16 cellular contexts compared by ENCODE assay signal in the genomic region with DNA sequence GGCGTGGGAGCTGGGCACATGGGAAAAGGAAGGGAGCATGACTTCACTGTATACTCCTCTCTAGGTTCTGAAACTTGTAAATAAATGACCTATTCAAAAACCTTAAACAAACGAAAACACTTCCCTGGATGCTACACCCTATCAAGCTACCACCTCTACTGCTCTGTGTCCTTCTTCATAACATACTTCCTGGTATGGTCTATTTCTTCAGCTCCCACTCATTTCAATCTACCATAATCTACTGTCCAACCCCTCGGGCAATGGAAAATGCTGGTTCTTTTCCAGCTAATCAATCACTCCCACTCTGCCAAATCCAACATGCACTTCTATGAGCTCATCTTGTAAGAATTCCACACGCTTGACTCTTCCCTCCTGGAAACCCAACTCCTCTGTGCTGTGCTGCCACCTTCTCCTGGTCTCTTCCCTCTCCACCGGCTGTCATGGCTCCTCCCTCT. TPM values are rescaled to one million over a fixed set of nuclear protein-coding genes. Genes with fewer than 3 reads are reported as not detected.
A peak's percentile ranks its signal among the peaks of the same experiment; 100 is the strongest.
DNase-seq lines count a peak whose midpoint lies in the region; ATAC-seq and TF ChIP-seq lines count a peak whose summit lies in the region.
"Had no signal": no experiment of that assay in that cellular context is flagged by ENCODE, and none has a peak within 500 bp of the region (broad histone marks: within the 10 kb centered on the region; RNA-seq: fewer than 3 reads in every experiment).

No MANE protein-coding gene starts in this region.

- no peak for TF ChIP-seq CTCF in Calu3 (IDR thresholded peaks at IDR 0.05; ENCODE audit: unreplicated experiment)
- TF ChIP-seq CTCF in epithelial cell of esophagus (IDR thresholded peaks at IDR 0.05; ENCODE audit: insufficient read depth, low read depth, low read length, missing control alignments): no peak
- no peak for TF ChIP-seq CTCF in mesothelial cell of epicardium (IDR thresholded peaks at IDR 0.05; ENCODE audit: unreplicated experiment)
- no peak for TF ChIP-seq CTCF in upper lobe of right lung (IDR thresholded peaks at IDR 0.05)

- peaks cover 24% of the 10 kb centered on the region for H3K9me3 ChIP-seq in MG63
- H3K9me3 ChIP-seq in upper lobe of right lung: peaks cover 3% of the 10 kb centered on the region

- no peaks in the 10 kb centered on the region for H3K27me3 Mint-ChIP-seq in Calu3 (ENCODE audit: unreplicated experiment)
- H3K27me3 Mint-ChIP-seq in mesothelial cell of epicardium (ENCODE audit: low read depth): no peaks in the 10 kb centered on the region
- H3K27me3 Mint-ChIP-seq: activated CD4-positive, alpha-beta memory T cell treated with anti-CD3 and anti-CD28 coated beads for 36 hours had no signal

- intact Hi-C loops in Calu3 (cut with micrococcal nuclease; ENCODE audit: unreplicated experiment): no loop called here
- intact Hi-C loops in upper lobe of right lung (cut with DNase I): no loop called here

- CTCF ChIA-PET in Calu3 (lab: Charles Lee): interaction anchor here (1.0 to 1.5 kb wide), 3 partner anchors 12 to 44 kb away, joined by 3 to 8 read pairs (median 4); no protein-coding TSS in a partner anchor

- peaks cover 16% of the 10 kb centered on the region for H3K36me3 Mint-ChIP-seq in Calu3 (ENCODE audit: insufficient read depth, unreplicated experiment)
- peaks cover 75% of the 10 kb centered on the region for H3K36me3 Mint-ChIP-seq in mesothelial cell of epicardium

- no peak overlapping the region for H3K4me3 Mint-ChIP-seq in Calu3 (ENCODE audit: low read depth, unreplicated experiment)
- H3K4me3 Mint-ChIP-seq in mesothelial cell of epicardium: no peak overlapping the region
- H3K4me3 Mint-ChIP-seq: activated CD4-positive, alpha-beta memory T cell treated with anti-CD3 and anti-CD28 coated beads for 36 hours; stimulated activated effector memory CD8-positive, alpha-beta T cell treated with anti-CD3 and anti-CD28 coated beads, Interleukin-12 subunit alpha, Interleukin-12 subunit beta, amount 100 ng/mL, for 72 hours; T-helper 2 cell treated with Interferon-gamma antibody and Interleukin-4, amounts not matched to agents 5 μg/mL and 100 μg/mL, for 36 hours had no signal

- H3K4me1 Mint-ChIP-seq in Calu3 (ENCODE audit: low read depth, unreplicated experiment) (peaks cover 20% of the 10 kb centered on the region), mesothelial cell of epicardium (peaks cover 9% of the 10 kb centered on the region)
- H3K4me1 Mint-ChIP-seq: stimulated activated effector memory CD8-positive, alpha-beta T cell treated with anti-CD3 and anti-CD28 coated beads, Interleukin-12 subunit alpha, Interleukin-12 subunit beta, amount 100 ng/mL, for 72 hours had no signal

- no TSS peak for BruUV-seq in Calu3 (replicated peaks; lab: Mats Ljungman, UMichigan)

- ATAC-seq in upper lobe of right lung: no peak
- ATAC-seq: stimulated activated effector memory CD8-positive, alpha-beta T cell treated with anti-CD3 and anti-CD28 coated beads, Interleukin-12 subunit alpha, Interleukin-12 subunit beta, amount 100 ng/mL, for 72 hours had no signal

- peak overlapping the region; percentile 21 for H3K27ac Mint-ChIP-seq in Calu3 (ENCODE audit: unreplicated experiment)
- peak overlapping the region; percentile 75 for H3K27ac Mint-ChIP-seq in mesothelial cell of epicardium
- H3K27ac Mint-ChIP-seq: activated CD4-positive, alpha-beta memory T cell treated with anti-CD3 and anti-CD28 coated beads for 36 hours; stimulated activated effector memory CD8-positive, alpha-beta T cell treated with anti-CD3 and anti-CD28 coated beads, Interleukin-12 subunit alpha, Interleukin-12 subunit beta, amount 100 ng/mL, for 72 hours; T-helper 2 cell treated with Interferon-gamma antibody and Interleukin-4, amounts not matched to agents 5 μg/mL and 100 μg/mL, for 36 hours had no signal

- no peak overlapping the region for H3K27ac ChIP-seq in upper lobe of right lung

- H3K4me1 ChIP-seq in upper lobe of right lung: no peaks in the 10 kb centered on the region

- peaks cover 98% of the 10 kb centered on the region for H3K36me3 ChIP-seq in MG63
- H3K36me3 ChIP-seq in upper lobe of right lung: peaks cover 74% of the 10 kb centered on the region

- H3K4me3 ChIP-seq in MG63: no peak overlapping the region
- H3K4me3 ChIP-seq in epithelial cell of esophagus (ENCODE audit: low read length): no peak overlapping the region
- H3K4me3 ChIP-seq in upper lobe of right lung: no peak overlapping the region

- H3K27me3 ChIP-seq in MG63: no peaks in the 10 kb centered on the region
- no peaks in the 10 kb centered on the region for H3K27me3 ChIP-seq in upper lobe of right lung

- H3K9me3 Mint-ChIP-seq in Calu3 (ENCODE audit: low read depth, unreplicated experiment) (peaks cover 9% of the 10 kb centered on the region), mesothelial cell of epicardium (peaks cover 32% of the 10 kb centered on the region)

- DNase-seq in Calu3 (peak; percentile 15), MG63 (peak; percentile 74), epithelial cell of esophagus (ENCODE audit: low read depth) (peak; percentile 85), mesothelial cell of epicardium (ENCODE audit: low spot score in 2 of 2, unreplicated experiment in 2 of 2) (peak in 1 of 2 experiments; percentile 47), upper lobe of right lung (no peak), NCI-H1092 treated with DMSO at 0.1 percent for 48 hours (lab: John Stamatoyannopoulos, UW) (no peak), NCI-H748 (lab: John Stamatoyannopoulos, UW; ENCODE audit: unreplicated experiment) (no peak)
- no peak for DNase-seq in stimulated activated CD4-positive, alpha-beta T cell treated with anti-CD3 and anti-CD28 coated beads, Interleukin-4, amount 100 ng/mL, for 4 hours
- DNase-seq: activated CD4-positive, alpha-beta memory T cell treated with anti-CD3 and anti-CD28 coated beads for 36 hours; activated naive CD4-positive, alpha-beta T cell treated with Interleukin-2 at 50 U/mL for 16 hours; GDM1; H7; retina; stimulated activated CD4-positive, alpha-beta T cell treated with anti-CD3 and anti-CD28 coated beads, Interleukin-2, amount 100 ng/mL, for 48 hours had no signal

RNA-seq across cellular contexts. Expression of gene AMFR, which starts 42.4 kb away (rescaled TPM):
- total RNA-seq in Calu3 (2022) (108 and 116 TPM in 2 replicates), mesothelial cell of epicardium (54.6 to 60.0 TPM (median 58.1 TPM) in 3 replicates), upper lobe of right lung (89.8 TPM)
- total RNA-seq in MG63 (2014; rRNA removed; shearing (Covaris generic); ENCODE audit: low replicate concordance): 296 and 395 TPM in 2 replicates

Comparison
In these comparisons a context has a peak if more than half of its experiments do, and no peak if none do; other contexts are left out.
1. DNase-seq: peak in Calu3 (single experiment), MG63 (single experiment) and epithelial cell of esophagus (single experiment); none in stimulated activated CD4-positive, alpha-beta T cell treated with anti-CD3 and anti-CD28 coated beads, Interleukin-4, amount 100 ng/mL, for 4 hours (0 of 2), upper lobe of right lung (single experiment), NCI-H1092 treated with DMSO at 0.1 percent for 48 hours (single experiment) and NCI-H748 (single experiment).